Comparison of ENCODE assay signal across 8 cellular contexts in the genomic region with DNA sequence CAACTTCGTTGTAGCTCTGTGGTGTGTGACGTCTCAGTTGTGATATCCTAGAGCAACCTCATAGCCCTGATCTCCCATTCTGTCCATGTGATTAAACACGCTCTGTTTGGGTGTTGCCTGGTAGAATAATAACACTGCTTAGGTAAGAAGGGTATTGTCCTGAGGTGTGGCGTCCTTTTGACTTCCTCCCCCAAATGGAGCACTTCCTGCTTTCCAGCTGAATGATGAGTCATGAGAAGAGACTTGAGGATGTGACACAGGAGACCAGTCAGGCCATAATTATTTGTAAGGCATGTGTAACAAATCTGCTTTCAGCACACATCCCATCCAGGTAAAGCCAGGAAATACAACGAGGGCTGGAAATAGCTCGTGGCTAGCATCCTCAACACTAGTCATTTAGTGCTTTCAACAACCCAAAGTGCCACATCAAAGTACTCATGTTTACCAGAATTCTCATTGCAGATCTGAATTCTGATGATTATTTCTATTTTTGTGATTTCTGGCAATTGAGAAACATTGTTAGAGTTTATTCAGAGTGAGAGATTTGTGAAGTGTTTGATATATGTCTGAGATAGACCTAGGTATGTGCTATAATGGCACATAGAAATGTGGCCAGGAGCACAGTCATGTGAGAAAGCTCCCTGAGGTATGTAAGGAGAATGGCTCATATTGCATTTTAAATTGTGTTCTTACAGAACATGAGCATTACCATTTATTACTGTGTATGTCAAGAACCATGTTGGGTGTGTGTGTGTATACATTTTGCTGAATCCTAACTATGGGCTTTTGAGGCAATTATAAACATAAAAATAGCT.
DNase-seq lines count a peak whose midpoint lies in the region; ATAC-seq and TF ChIP-seq lines count a peak whose summit lies in the region.

No MANE protein-coding gene starts in this region.

- DNase-seq in GM04504 (ENCODE audit: low read depth) (peak; percentile 23), NCI-H510A treated with DMSO at 0.1 percent for 48 hours (lab: John Stamatoyannopoulos, UW) (peak; percentile 93), epithelial cell of esophagus (ENCODE audit: low read depth) (peak; percentile 97), pulmonary artery endothelial cell (ENCODE audit: low read depth, low spot score) (peak; percentile 86), progenitor cell of endocrine pancreas (ENCODE audit: low spot score, unreplicated experiment) (no peak), KG1 (lab: John Stamatoyannopoulos, UW) (no peak)
- no peak for DNase-seq in activated CD8-positive, alpha-beta memory T cell treated with anti-CD3 and anti-CD28 coated beads, Interleukin-2, amount 10 ng/mL, durations not matched to agents 7 days and 5 days
- no peak for DNase-seq in activated CD4-positive, alpha-beta T cell treated with anti-CD3 and anti-CD28 coated beads for 48 hours

- no peaks in the 10 kb centered on the region for H3K36me3 Mint-ChIP-seq in progenitor cell of endocrine pancreas (ENCODE audit: insufficient read depth)
- no peaks in the 10 kb centered on the region for H3K36me3 Mint-ChIP-seq in activated CD8-positive, alpha-beta memory T cell treated with anti-CD3 and anti-CD28 coated beads, Interleukin-2, amount 10 ng/mL, durations not matched to agents 7 days and 5 days

- H3K27me3 Mint-ChIP-seq in progenitor cell of endocrine pancreas: no peaks in the 10 kb centered on the region
- H3K27me3 Mint-ChIP-seq in activated CD8-positive, alpha-beta memory T cell treated with anti-CD3 and anti-CD28 coated beads, Interleukin-2, amount 10 ng/mL, durations not matched to agents 7 days and 5 days: peaks cover 20% of the 10 kb centered on the region

- H3K4me1 Mint-ChIP-seq in progenitor cell of endocrine pancreas (ENCODE audit: low read depth): peaks cover 7% of the 10 kb centered on the region
- H3K4me1 Mint-ChIP-seq in activated CD8-positive, alpha-beta memory T cell treated with anti-CD3 and anti-CD28 coated beads, Interleukin-2, amount 10 ng/mL, durations not matched to agents 7 days and 5 days: peaks cover 4% of the 10 kb centered on the region

- no peak overlapping the region for H3K4me3 ChIP-seq in epithelial cell of esophagus (ENCODE audit: low read length)

- H3K9me3 Mint-ChIP-seq in progenitor cell of endocrine pancreas (ENCODE audit: low read depth): no peaks in the 10 kb centered on the region
- no peaks in the 10 kb centered on the region for H3K9me3 Mint-ChIP-seq in activated CD8-positive, alpha-beta memory T cell treated with anti-CD3 and anti-CD28 coated beads, Interleukin-2, amount 10 ng/mL, durations not matched to agents 7 days and 5 days (ENCODE audit: low read depth)

- TF ChIP-seq CTCF in epithelial cell of esophagus (IDR thresholded peaks at IDR 0.05; ENCODE audit: insufficient read depth, low read depth, low read length, missing control alignments) (no peak), progenitor cell of endocrine pancreas (IDR thresholded peaks at IDR 0.05; ENCODE audit: unreplicated experiment) (no peak)

- no peak overlapping the region for H3K4me3 Mint-ChIP-seq in progenitor cell of endocrine pancreas (ENCODE audit: low read depth)
- H3K4me3 Mint-ChIP-seq in activated CD8-positive, alpha-beta memory T cell treated with anti-CD3 and anti-CD28 coated beads, Interleukin-2, amount 10 ng/mL, durations not matched to agents 7 days and 5 days: no peak overlapping the region

- ATAC-seq in activated CD8-positive, alpha-beta memory T cell treated with anti-CD3 and anti-CD28 coated beads, Interleukin-2, amount 10 ng/mL, durations not matched to agents 7 days and 5 days: no peak

- H3K27ac Mint-ChIP-seq in progenitor cell of endocrine pancreas: no peak overlapping the region
- H3K27ac Mint-ChIP-seq in activated CD8-positive, alpha-beta memory T cell treated with anti-CD3 and anti-CD28 coated beads, Interleukin-2, amount 10 ng/mL, durations not matched to agents 7 days and 5 days: no peak overlapping the region

- CTCF ChIA-PET in activated CD8-positive, alpha-beta memory T cell treated with anti-CD3 and anti-CD28 coated beads, Interleukin-2, amount 10 ng/mL, durations not matched to agents 7 days and 5 days (lab: Charles Lee): no interaction called here

Comparison
In these comparisons a context has a peak if more than half of its experiments do, and no peak if none do; other contexts are left out.
1. DNase-seq: peak in GM04504 (single experiment), NCI-H510A treated with DMSO at 0.1 percent for 48 hours (single experiment), epithelial cell of esophagus (single experiment) and pulmonary artery endothelial cell (single experiment); none in progenitor cell of endocrine pancreas (single experiment), KG1 (single experiment), activated CD8-positive, alpha-beta memory T cell treated with anti-CD3 and anti-CD28 coated beads, Interleukin-2, amount 10 ng/mL, durations not matched to agents 7 days and 5 days (single experiment) and activated CD4-positive, alpha-beta T cell treated with anti-CD3 and anti-CD28 coated beads for 48 hours (single experiment).